ENCODE assay signal across 1 cellular context in the genomic region with DNA sequence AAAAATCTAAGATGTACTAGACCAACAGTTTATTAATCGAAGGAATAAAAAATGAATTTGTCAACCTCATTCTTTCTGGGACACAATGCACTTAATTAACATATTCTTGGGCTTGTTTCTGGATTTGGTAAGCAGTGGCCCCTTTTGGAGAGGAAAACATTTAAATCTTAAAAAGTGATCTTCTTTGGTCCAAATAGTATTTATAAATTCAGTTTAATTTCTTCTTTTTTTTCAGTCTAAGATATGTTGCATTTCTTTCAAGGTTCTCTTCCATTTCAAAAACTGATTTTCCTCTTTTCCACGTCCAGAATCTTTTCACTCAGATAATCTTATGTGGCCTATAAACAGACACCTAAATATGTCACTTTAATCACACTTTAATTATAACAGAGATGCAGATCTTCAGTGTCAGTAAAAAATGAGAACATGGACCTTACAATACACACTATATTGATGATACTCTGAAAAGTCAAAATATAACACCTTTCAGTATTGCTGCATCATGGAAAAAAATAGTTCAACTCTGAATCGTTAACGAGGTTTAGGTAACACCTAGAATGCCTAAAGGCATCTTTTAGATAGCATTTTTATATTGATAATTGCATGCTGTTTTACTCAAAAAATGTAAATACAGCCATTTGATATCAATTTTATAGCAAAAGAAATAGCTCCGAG.
A peak's percentile ranks its signal among the peaks of the same experiment; 100 is the strongest.
TF ChIP-seq lines count a peak whose summit lies in the region.

No MANE protein-coding gene starts in this region.

TF ChIP-seq in K562, 482 proteins besides CTCF, POLR2A, EP300 and RAD21 (continued from another document and continues in another):
- no peak for TF ChIP-seq KDM5B (IDR thresholded peaks at IDR 0.05; ENCODE audit: insufficient replicate concordance, low read depth, low read length)
- TF ChIP-seq, protein P1, sequence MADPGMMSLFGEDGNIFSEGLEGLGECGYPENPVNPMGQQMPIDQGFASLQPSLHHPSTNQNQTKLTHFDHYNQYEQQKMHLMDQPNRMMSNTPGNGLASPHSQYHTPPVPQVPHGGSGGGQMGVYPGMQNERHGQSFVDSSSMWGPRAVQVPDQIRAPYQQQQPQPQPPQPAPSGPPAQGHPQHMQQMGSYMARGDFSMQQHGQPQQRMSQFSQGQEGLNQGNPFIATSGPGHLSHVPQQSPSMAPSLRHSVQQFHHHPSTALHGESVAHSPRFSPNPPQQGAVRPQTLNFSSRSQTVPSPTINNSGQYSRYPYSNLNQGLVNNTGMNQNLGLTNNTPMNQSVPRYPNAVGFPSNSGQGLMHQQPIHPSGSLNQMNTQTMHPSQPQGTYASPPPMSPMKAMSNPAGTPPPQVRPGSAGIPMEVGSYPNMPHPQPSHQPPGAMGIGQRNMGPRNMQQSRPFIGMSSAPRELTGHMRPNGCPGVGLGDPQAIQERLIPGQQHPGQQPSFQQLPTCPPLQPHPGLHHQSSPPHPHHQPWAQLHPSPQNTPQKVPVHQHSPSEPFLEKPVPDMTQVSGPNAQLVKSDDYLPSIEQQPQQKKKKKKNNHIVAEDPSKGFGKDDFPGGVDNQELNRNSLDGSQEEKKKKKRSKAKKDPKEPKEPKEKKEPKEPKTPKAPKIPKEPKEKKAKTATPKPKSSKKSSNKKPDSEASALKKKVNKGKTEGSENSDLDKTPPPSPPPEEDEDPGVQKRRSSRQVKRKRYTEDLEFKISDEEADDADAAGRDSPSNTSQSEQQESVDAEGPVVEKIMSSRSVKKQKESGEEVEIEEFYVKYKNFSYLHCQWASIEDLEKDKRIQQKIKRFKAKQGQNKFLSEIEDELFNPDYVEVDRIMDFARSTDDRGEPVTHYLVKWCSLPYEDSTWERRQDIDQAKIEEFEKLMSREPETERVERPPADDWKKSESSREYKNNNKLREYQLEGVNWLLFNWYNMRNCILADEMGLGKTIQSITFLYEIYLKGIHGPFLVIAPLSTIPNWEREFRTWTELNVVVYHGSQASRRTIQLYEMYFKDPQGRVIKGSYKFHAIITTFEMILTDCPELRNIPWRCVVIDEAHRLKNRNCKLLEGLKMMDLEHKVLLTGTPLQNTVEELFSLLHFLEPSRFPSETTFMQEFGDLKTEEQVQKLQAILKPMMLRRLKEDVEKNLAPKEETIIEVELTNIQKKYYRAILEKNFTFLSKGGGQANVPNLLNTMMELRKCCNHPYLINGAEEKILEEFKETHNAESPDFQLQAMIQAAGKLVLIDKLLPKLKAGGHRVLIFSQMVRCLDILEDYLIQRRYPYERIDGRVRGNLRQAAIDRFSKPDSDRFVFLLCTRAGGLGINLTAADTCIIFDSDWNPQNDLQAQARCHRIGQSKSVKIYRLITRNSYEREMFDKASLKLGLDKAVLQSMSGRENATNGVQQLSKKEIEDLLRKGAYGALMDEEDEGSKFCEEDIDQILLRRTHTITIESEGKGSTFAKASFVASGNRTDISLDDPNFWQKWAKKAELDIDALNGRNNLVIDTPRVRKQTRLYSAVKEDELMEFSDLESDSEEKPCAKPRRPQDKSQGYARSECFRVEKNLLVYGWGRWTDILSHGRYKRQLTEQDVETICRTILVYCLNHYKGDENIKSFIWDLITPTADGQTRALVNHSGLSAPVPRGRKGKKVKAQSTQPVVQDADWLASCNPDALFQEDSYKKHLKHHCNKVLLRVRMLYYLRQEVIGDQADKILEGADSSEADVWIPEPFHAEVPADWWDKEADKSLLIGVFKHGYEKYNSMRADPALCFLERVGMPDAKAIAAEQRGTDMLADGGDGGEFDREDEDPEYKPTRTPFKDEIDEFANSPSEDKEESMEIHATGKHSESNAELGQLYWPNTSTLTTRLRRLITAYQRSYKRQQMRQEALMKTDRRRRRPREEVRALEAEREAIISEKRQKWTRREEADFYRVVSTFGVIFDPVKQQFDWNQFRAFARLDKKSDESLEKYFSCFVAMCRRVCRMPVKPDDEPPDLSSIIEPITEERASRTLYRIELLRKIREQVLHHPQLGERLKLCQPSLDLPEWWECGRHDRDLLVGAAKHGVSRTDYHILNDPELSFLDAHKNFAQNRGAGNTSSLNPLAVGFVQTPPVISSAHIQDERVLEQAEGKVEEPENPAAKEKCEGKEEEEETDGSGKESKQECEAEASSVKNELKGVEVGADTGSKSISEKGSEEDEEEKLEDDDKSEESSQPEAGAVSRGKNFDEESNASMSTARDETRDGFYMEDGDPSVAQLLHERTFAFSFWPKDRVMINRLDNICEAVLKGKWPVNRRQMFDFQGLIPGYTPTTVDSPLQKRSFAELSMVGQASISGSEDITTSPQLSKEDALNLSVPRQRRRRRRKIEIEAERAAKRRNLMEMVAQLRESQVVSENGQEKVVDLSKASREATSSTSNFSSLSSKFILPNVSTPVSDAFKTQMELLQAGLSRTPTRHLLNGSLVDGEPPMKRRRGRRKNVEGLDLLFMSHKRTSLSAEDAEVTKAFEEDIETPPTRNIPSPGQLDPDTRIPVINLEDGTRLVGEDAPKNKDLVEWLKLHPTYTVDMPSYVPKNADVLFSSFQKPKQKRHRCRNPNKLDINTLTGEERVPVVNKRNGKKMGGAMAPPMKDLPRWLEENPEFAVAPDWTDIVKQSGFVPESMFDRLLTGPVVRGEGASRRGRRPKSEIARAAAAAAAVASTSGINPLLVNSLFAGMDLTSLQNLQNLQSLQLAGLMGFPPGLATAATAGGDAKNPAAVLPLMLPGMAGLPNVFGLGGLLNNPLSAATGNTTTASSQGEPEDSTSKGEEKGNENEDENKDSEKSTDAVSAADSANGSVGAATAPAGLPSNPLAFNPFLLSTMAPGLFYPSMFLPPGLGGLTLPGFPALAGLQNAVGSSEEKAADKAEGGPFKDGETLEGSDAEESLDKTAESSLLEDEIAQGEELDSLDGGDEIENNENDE (IDR thresholded peaks at IDR 0.05; ENCODE audit: low read depth, low read length) = no peak
- TF ChIP-seq, protein P2, sequence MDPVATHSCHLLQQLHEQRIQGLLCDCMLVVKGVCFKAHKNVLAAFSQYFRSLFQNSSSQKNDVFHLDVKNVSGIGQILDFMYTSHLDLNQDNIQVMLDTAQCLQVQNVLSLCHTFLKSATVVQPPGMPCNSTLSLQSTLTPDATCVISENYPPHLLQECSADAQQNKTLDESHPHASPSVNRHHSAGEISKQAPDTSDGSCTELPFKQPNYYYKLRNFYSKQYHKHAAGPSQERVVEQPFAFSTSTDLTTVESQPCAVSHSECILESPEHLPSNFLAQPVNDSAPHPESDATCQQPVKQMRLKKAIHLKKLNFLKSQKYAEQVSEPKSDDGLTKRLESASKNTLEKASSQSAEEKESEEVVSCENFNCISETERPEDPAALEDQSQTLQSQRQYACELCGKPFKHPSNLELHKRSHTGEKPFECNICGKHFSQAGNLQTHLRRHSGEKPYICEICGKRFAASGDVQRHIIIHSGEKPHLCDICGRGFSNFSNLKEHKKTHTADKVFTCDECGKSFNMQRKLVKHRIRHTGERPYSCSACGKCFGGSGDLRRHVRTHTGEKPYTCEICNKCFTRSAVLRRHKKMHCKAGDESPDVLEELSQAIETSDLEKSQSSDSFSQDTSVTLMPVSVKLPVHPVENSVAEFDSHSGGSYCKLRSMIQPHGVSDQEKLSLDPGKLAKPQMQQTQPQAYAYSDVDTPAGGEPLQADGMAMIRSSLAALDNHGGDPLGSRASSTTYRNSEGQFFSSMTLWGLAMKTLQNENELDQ (CRISPR knock-in tag; IDR thresholded peaks at IDR 0.05; ENCODE audit: borderline replicate concordance) = no peak
- TF ChIP-seq, protein P3, sequence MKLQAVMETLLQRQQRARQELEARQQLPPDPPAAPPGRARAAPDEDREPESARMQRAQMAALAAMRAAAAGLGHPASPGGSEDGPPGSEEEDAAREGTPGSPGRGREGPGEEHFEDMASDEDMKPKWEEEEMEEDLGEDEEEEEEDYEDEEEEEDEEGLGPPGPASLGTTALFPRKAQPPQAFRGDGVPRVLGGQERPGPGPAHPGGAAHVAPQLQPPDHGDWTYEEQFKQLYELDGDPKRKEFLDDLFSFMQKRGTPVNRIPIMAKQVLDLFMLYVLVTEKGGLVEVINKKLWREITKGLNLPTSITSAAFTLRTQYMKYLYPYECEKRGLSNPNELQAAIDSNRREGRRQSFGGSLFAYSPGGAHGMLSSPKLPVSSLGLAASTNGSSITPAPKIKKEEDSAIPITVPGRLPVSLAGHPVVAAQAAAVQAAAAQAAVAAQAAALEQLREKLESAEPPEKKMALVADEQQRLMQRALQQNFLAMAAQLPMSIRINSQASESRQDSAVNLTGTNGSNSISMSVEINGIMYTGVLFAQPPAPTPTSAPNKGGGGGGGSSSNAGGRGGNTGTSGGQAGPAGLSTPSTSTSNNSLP (IDR thresholded peaks at IDR 0.05; ENCODE audit: borderline replicate concordance, low read depth, low read length) = peak; percentile 65; the same call in 1 of the 2 replicates
- TF ChIP-seq MAFF (IDR thresholded peaks at IDR 0.05; ENCODE audit: low read length) = 0 out of 2 replicates have a peak, but pooled peaks have one; percentile 20
- TF ChIP-seq ZNF146 (CRISPR knock-in tag; IDR thresholded peaks at IDR 0.05; ENCODE audit: unreplicated experiment) = no peak
- peak; percentile 82 for TF ChIP-seq C11orf30 (IDR thresholded peaks at IDR 0.05; ENCODE audit: low read depth)
- no peak for TF ChIP-seq ILK (tag; IDR thresholded peaks at IDR 0.05; ENCODE audit: borderline replicate concordance, low read depth)
- no peak for TF ChIP-seq BRF1 (IDR thresholded peaks at IDR 0.05; ENCODE audit: borderline replicate concordance, extremely low read depth, insufficient read length)
- TF ChIP-seq PHTF2 (CRISPR knock-in tag; IDR thresholded peaks at IDR 0.05) = no peak
- TF ChIP-seq, protein P4, sequence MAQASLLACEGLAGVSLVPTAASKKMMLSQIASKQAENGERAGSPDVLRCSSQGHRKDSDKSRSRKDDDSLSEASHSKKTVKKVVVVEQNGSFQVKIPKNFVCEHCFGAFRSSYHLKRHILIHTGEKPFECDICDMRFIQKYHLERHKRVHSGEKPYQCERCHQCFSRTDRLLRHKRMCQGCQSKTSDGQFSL (CRISPR knock-in tag; IDR thresholded peaks at IDR 0.05) = no peak
- TF ChIP-seq, protein P4 (tag; IDR thresholded peaks at IDR 0.05) = no peak
- TF ChIP-seq MAFG (tag; conservative IDR thresholded peaks at IDR 0.05) = peak; percentile 58
- peak; percentile 93 for TF ChIP-seq ZNF316 (IDR thresholded peaks at IDR 0.05)
- TF ChIP-seq FOXK2 (conservative IDR thresholded peaks at IDR 0.05 in 1 of 2, IDR thresholded peaks at IDR 0.05 in 1 of 2; ENCODE audit: low read depth in 2 of 2) = no peak
- TF ChIP-seq TAF9B (IDR thresholded peaks at IDR 0.05; ENCODE audit: partially characterized antibody) = no peak
- TF ChIP-seq, protein P5, sequence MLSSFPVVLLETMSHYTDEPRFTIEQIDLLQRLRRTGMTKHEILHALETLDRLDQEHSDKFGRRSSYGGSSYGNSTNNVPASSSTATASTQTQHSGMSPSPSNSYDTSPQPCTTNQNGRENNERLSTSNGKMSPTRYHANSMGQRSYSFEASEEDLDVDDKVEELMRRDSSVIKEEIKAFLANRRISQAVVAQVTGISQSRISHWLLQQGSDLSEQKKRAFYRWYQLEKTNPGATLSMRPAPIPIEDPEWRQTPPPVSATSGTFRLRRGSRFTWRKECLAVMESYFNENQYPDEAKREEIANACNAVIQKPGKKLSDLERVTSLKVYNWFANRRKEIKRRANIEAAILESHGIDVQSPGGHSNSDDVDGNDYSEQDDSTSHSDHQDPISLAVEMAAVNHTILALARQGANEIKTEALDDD (IDR thresholded peaks at IDR 0.05) = peak; percentile 54
- TF ChIP-seq RUNX1 (IDR thresholded peaks at IDR 0.05; ENCODE audit: low read depth) = no peak
- TF ChIP-seq PTTG1 (tag; IDR thresholded peaks at IDR 0.05; ENCODE audit: low read depth) = no peak
- no peak for TF ChIP-seq TCFL5 (CRISPR knock-in tag; conservative IDR thresholded peaks at IDR 0.05)
- TF ChIP-seq XRCC5 (IDR thresholded peaks at IDR 0.05; ENCODE audit: low read depth, low read length) = no peak
- no peak for TF ChIP-seq HDGF (IDR thresholded peaks at IDR 0.05)
- TF ChIP-seq, protein P6, sequence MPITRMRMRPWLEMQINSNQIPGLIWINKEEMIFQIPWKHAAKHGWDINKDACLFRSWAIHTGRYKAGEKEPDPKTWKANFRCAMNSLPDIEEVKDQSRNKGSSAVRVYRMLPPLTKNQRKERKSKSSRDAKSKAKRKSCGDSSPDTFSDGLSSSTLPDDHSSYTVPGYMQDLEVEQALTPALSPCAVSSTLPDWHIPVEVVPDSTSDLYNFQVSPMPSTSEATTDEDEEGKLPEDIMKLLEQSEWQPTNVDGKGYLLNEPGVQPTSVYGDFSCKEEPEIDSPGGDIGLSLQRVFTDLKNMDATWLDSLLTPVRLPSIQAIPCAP (CRISPR knock-in tag; IDR thresholded peaks at IDR 0.05; ENCODE audit: borderline replicate concordance) = no peak
- TF ChIP-seq ZNF408 (CRISPR knock-in tag; IDR thresholded peaks at IDR 0.05; ENCODE audit: low read depth) = no peak
- TF ChIP-seq ZKSCAN3 (CRISPR knock-in tag; IDR thresholded peaks at IDR 0.05) = no peak
- TF ChIP-seq MYNN (IDR thresholded peaks at IDR 0.05) = no peak
- no peak for TF ChIP-seq MYNN (CRISPR knock-in tag; IDR thresholded peaks at IDR 0.05)
- no peak for TF ChIP-seq CHD4 (IDR thresholded peaks at IDR 0.05; ENCODE audit: insufficient read depth, insufficient replicate concordance, low read depth, low read length, poor library complexity, severe bottlenecking)
- TF ChIP-seq, protein P7, sequence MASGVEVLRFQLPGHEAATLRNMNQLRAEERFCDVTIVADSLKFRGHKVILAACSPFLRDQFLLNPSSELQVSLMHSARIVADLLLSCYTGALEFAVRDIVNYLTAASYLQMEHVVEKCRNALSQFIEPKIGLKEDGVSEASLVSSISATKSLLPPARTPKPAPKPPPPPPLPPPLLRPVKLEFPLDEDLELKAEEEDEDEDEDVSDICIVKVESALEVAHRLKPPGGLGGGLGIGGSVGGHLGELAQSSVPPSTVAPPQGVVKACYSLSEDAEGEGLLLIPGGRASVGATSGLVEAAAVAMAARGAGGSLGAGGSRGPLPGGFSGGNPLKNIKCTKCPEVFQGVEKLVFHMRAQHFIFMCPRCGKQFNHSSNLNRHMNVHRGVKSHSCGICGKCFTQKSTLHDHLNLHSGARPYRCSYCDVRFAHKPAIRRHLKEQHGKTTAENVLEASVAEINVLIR (CRISPR knock-in tag; IDR thresholded peaks at IDR 0.05) = no peak
- no peak for TF ChIP-seq OTX1 (CRISPR knock-in tag; IDR thresholded peaks at IDR 0.05)
- no peak for TF ChIP-seq ETV6 (IDR thresholded peaks at IDR 0.05; ENCODE audit: borderline replicate concordance in 1 of 2, low read depth in 2 of 2, low read length in 1 of 2)
- no peak for TF ChIP-seq ETV6 (CRISPR knock-in tag; IDR thresholded peaks at IDR 0.05; ENCODE audit: borderline replicate concordance)
- TF ChIP-seq, protein P8, sequence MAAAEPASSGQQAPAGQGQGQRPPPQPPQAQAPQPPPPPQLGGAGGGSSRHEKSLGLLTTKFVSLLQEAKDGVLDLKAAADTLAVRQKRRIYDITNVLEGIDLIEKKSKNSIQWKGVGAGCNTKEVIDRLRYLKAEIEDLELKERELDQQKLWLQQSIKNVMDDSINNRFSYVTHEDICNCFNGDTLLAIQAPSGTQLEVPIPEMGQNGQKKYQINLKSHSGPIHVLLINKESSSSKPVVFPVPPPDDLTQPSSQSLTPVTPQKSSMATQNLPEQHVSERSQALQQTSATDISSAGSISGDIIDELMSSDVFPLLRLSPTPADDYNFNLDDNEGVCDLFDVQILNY (CRISPR knock-in tag; IDR thresholded peaks at IDR 0.05) = no peak
- TF ChIP-seq, protein P9, sequence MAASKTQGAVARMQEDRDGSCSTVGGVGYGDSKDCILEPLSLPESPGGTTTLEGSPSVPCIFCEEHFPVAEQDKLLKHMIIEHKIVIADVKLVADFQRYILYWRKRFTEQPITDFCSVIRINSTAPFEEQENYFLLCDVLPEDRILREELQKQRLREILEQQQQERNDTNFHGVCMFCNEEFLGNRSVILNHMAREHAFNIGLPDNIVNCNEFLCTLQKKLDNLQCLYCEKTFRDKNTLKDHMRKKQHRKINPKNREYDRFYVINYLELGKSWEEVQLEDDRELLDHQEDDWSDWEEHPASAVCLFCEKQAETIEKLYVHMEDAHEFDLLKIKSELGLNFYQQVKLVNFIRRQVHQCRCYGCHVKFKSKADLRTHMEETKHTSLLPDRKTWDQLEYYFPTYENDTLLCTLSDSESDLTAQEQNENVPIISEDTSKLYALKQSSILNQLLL (CRISPR knock-in tag; IDR thresholded peaks at IDR 0.05; ENCODE audit: borderline replicate concordance) = no peak
